ENCODE assay signal across 8 cellular contexts in the genomic region with DNA sequence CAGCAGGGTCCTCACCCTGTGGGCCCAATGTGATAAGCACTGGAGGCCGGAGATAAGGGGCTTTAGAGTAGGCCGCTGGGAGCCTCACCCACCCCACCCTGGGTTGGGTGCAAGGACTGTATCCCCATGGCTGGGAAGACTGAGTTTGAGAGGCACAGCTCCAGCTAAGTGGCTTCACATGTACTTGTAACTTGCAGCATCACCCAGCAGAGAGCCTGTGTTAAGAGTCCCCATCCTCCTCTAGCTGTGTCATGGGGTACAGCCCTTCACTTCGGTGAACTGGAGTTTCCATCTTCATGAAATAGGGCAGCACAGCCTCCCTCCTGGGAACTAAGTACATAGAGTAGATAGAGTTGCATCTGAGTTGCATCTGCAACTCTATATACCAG. TPM values are rescaled to one million over a fixed set of nuclear protein-coding genes. Genes with fewer than 3 reads are reported as not detected.
DNase-seq lines count a peak whose midpoint lies in the region; ATAC-seq and TF ChIP-seq lines count a peak whose summit lies in the region.
"Had no signal": no experiment of that assay in that cellular context is flagged by ENCODE, and none has a peak within 500 bp of the region (broad histone marks: within the 10 kb centered on the region; RNA-seq: fewer than 3 reads in every experiment).

No MANE protein-coding gene starts in this region.

- TF ChIP-seq CTCF in Loucy (conservative IDR thresholded peaks at IDR 0.05; ENCODE audit: low read length) (no peak), psoas muscle (IDR thresholded peaks at IDR 0.05) (no peak)

- H4K20me1 ChIP-seq in Loucy (ENCODE audit: insufficient read depth, low read length, poor library complexity, severe bottlenecking): peaks cover 15% of the 10 kb centered on the region

- peak overlapping the region; percentile 89 for H3K4me3 ChIP-seq in Loucy (ENCODE audit: low read length, poor library complexity, severe bottlenecking)
- H3K4me3 ChIP-seq in psoas muscle: peak overlapping the region; percentile 96

- peak overlapping the region; percentile 88 for H3K4me2 ChIP-seq in Loucy (ENCODE audit: low read depth, low read length, poor library complexity, severe bottlenecking)

- no peak for ATAC-seq in psoas muscle
- ATAC-seq in GM19397 (IDR thresholded peaks at IDR 0.05; ENCODE audit: unreplicated experiment): no peak

- H3K9me3 ChIP-seq in Loucy (ENCODE audit: insufficient read depth, low read depth, low read length): no peaks in the 10 kb centered on the region
- H3K9me3 ChIP-seq in psoas muscle: no peaks in the 10 kb centered on the region

- H3K9ac ChIP-seq in Loucy (ENCODE audit: low read depth, low read length, poor library complexity, severe bottlenecking): peak overlapping the region; percentile 93

- H3K36me3 ChIP-seq in Loucy (ENCODE audit: insufficient read depth, low read length): peaks cover 6% of the 10 kb centered on the region; the same call in 1 of the 2 replicates
- H3K36me3 ChIP-seq in psoas muscle (ENCODE audit: insufficient read depth in 1 of 2, low read depth in 1 of 2): peaks cover 0 to 31% of the 10 kb centered on the region in 2 donors

- WGBS in psoas muscle, 3 donors: 80 to 86% (median 86%) methylated on average over 3 of the region's 3 CpGs

- H3K9me2 ChIP-seq in Loucy (replicated peaks; ENCODE audit: low read depth, low read length): no peaks in the 10 kb centered on the region

- H3K4me1 ChIP-seq in Loucy (ENCODE audit: insufficient read depth, low read length, poor library complexity, severe bottlenecking): peaks cover 23% of the 10 kb centered on the region
- H3K4me1 ChIP-seq in psoas muscle: peaks cover 19% of the 10 kb centered on the region

- H2AFZ ChIP-seq in Loucy (ENCODE audit: low read length): no peak overlapping the region

- intact Hi-C loops in psoas muscle (cut with DNase I): loop anchor here in 1 of 2 donors (5.0 to 10.0 kb wide), 2 partner anchors 38 to 134 kb away; a partner anchor contains a TSS

- no peaks in the 10 kb centered on the region for H3K27me3 ChIP-seq in Loucy (ENCODE audit: insufficient read depth, low read length, poor library complexity, severe bottlenecking)
- H3K27me3 ChIP-seq in psoas muscle (ENCODE audit: insufficient read depth in 3 of 3, low read length in 2 of 3): no peaks in the 10 kb centered on the region

- DNase-seq in psoas muscle: no peak
- no peak for DNase-seq in amniotic stem cell (lab: John Stamatoyannopoulos, UW)
- no peak for DNase-seq in SKM-1 (lab: John Stamatoyannopoulos, UW; ENCODE audit: unreplicated experiment)
- DNase-seq: stimulated activated CD4-positive, alpha-beta T cell treated with anti-CD3 and anti-CD28 coated beads, Interleukin-4, amount 100 ng/mL, for 1 hour had no signal

- H3F3A ChIP-seq in Loucy (ENCODE audit: low read depth): no peaks in the 10 kb centered on the region

- peaks cover 35% of the 10 kb centered on the region for H3K79me2 ChIP-seq in Loucy (ENCODE audit: insufficient read depth, low read length)

- H3K27ac ChIP-seq in cingulate gyrus (ENCODE audit: low read depth, low read length): peak overlapping the region; percentile 78
- peak overlapping the region; percentile 6 for H3K27ac ChIP-seq in psoas muscle

RNA-seq across cellular contexts. Expression of a gene that starts 1.3 kb away (rescaled TPM):
- 100 to 1,000 TPM; 273 to 419 (median 370) TPM for total RNA-seq in psoas muscle
- polyA plus RNA-seq in psoas muscle: 100 to 1,000 TPM; 329 to 535 (median 396) TPM

RNA-seq across cellular contexts. Expression of a gene that starts 1.5 kb away (rescaled TPM):
- total RNA-seq in psoas muscle: 1 to 10 TPM in 3 of 4 donors, under 1 TPM in 1; 0.92 to 3.2 (median 2.0) TPM
- 1 to 10 TPM; 1.9 to 2.5 (median 2.0) TPM for polyA plus RNA-seq in psoas muscle
- total RNA-seq: NCI-H460 had no signal

RNA-seq across cellular contexts. Expression of a gene that starts 6.0 kb away (rescaled TPM):
- total RNA-seq in psoas muscle: 1 to 10 TPM; 2.4 to 5.0 (median 3.0) TPM
- polyA plus RNA-seq in psoas muscle: 1 to 10 TPM; 3.6 to 9.0 (median 8.6) TPM

RNA-seq across cellular contexts. Expression of a gene that starts 9.1 kb away (rescaled TPM):
- 100 to 1,000 TPM in 2 of 4 donors, 10 to 100 TPM in 2; 29.2 to 217 (median 73.6) TPM for total RNA-seq in psoas muscle
- polyA plus RNA-seq in psoas muscle: 100 to 1,000 TPM in 1 of 3 donors, 10 to 100 TPM in 2; 25.1 to 145 (median 31.9) TPM

RNA-seq across cellular contexts. Expression of a gene that starts 25.0 kb away (rescaled TPM):
- 10 to 100 TPM; 20.3 to 33.0 (median 23.8) TPM for total RNA-seq in psoas muscle
- polyA plus RNA-seq in psoas muscle: 10 to 100 TPM; 11.3 to 21.7 (median 19.0) TPM
